In genomic region chr11:59692915-59693314, GRCh38 we compare ENCODE assay signal across 32 cellular contexts. TPM values are rescaled to one million over a fixed set of nuclear protein-coding genes. Genes with fewer than 3 reads are reported as not detected.
"Had no signal": no experiment of that assay in that cellular context is flagged by ENCODE, and none has a peak within 500 bp of the region (broad histone marks: within the 10 kb centered on the region; RNA-seq: fewer than 3 reads in every experiment).

No MANE protein-coding gene starts in this region.

- H3K27ac ChIP-seq: stomach, suprapubic skin, testis, thoracic aorta, thyroid gland, tibial artery, tibial nerve, transverse colon, upper lobe of left lung, upper lobe of right lung, uterus, vagina had no signal

- ATAC-seq: stimulated activated effector memory CD8-positive, alpha-beta T cell treated with anti-CD3 and anti-CD28 coated beads, Interleukin-12 subunit alpha, Interleukin-12 subunit beta, amount 100 ng/mL, for 72 hours; stimulated activated memory B cell treated with anti-CD40 and anti-IgM and Interleukin-4, amounts not matched to agents 10 μg/mL and 1 μg/mL and 100 μg/mL, for 72 hours; stimulated activated naive B cell treated with anti-CD40 and anti-IgM and Interleukin-4, amounts not matched to agents 10 μg/mL and 1 μg/mL and 100 μg/mL, for 72 hours; stimulated activated naive CD8-positive, alpha-beta T cell treated with anti-CD3 and anti-CD28 coated beads, Interleukin-15, amount 100 ng/mL, for 72 hours; stimulated activated naive CD8-positive, alpha-beta T cell treated with anti-CD3 and anti-CD28 coated beads, Interleukin-15, Interleukin-2, amounts not matched to agents 100 U/mL and 50 U/mL, for 24 hours; upper lobe of right lung had no signal

- H3K27me3 ChIP-seq: stomach, suprapubic skin, testis, thyroid gland, tibial artery, tibial nerve, transverse colon, upper lobe of left lung, upper lobe of right lung, uterus, vagina had no signal

- H3K36me3 ChIP-seq: stomach, suprapubic skin, thoracic aorta, thyroid gland, tibial artery, tibial nerve, transverse colon, upper lobe of left lung, upper lobe of right lung, uterus, vagina had no signal

- DNase-seq: stimulated activated CD4-positive, alpha-beta T cell treated with anti-CD3 and anti-CD28 coated beads, Interleukin-2, amount 100 ng/mL, for 48 hours; stimulated activated CD4-positive, alpha-beta T cell treated with anti-CD3 and anti-CD28 coated beads, Interleukin-4, amount 100 ng/mL, for 1 hour; stimulated activated CD4-positive, alpha-beta T cell treated with anti-CD3 and anti-CD28 coated beads, Interleukin-4, amount 100 ng/mL, for 24 hours; stimulated activated CD4-positive, alpha-beta T cell treated with anti-CD3 and anti-CD28 coated beads, Interleukin-4, amount 100 ng/mL, for 4 hours; stimulated activated CD8-positive, alpha-beta memory T cell treated with anti-CD3 and anti-CD28 coated beads, Interleukin-4, amount 100 ng/mL, for 48 hours; stimulated activated naive B cell treated with anti-CD40 and anti-IgM and Interleukin-4, amounts not matched to agents 10 μg/mL and 1 μg/mL and 100 μg/mL, for 72 hours; stimulated activated naive CD4-positive, alpha-beta T cell; stimulated activated naive CD4-positive, alpha-beta T cell treated with Interleukin-2 at 50 U/mL for 16 hours; stimulated activated naive CD8-positive, alpha-beta T cell treated with anti-CD3 and anti-CD28 coated beads, Interleukin-15, amount 100 ng/mL, for 72 hours; stimulated activated naive CD8-positive, alpha-beta T cell treated with anti-CD3 and anti-CD28 coated beads, Interleukin-15, Interleukin-2, amounts not matched to agents 100 U/mL and 50 U/mL, for 24 hours; stomach; substantia nigra; testis; thyroid gland; tibial artery; transverse colon; trophoblast cell; upper lobe of left lung; upper lobe of right lung; uterus had no signal

- H3K4me1 ChIP-seq: suprapubic skin, testis, thyroid gland, tibial artery, tibial nerve, upper lobe of left lung, upper lobe of right lung, uterus, vagina had no signal

- H3K4me3 ChIP-seq: stomach, suprapubic skin, testis, thoracic aorta, thyroid gland, tibial artery, tibial nerve, transverse colon, upper lobe of left lung, upper lobe of right lung, uterus, vagina had no signal

- H3K9me3 ChIP-seq: suprapubic skin, testis, thyroid gland, uterus, vagina had no signal

- FAIRE-seq: urothelium cell line had no signal

RNA-seq across cellular contexts. Expression of gene OR10V1, which starts 20.7 kb away (rescaled TPM):
- total RNA-seq: stomach, subcutaneous adipose tissue, suprapubic skin, temporal lobe, thoracic aorta, thyroid gland, tibial nerve, transverse colon, upper lobe of left lung, upper lobe of right lung, ureter, urinary bladder, uterus, vagina had no signal
- polyA plus RNA-seq: stomach, thymus, urinary bladder had no signal
